11 cellular contexts compared by ENCODE assay signal in the genomic region with DNA sequence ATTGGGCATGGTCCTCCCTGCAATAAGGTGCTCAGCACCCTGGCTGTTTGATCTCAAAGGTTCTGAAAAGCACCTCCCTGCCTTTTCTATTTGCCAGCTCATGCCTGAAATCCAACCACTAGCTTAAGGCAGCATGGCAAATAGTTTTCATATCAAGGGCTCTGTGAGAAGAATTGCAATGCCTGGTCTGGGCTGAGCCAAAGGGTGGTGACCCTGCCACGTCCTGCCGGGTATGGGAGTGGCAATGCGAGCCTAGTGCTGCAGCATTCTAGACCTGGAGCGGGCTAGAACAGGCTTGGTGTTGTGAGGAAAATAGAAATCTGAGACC. TPM values are rescaled to one million over a fixed set of nuclear protein-coding genes. Genes with fewer than 3 reads are reported as not detected.
DNase-seq lines count a peak whose midpoint lies in the region; ATAC-seq and TF ChIP-seq lines count a peak whose summit lies in the region.
"Had no signal": no experiment of that assay in that cellular context is flagged by ENCODE, and none has a peak within 500 bp of the region (broad histone marks: within the 10 kb centered on the region; RNA-seq: fewer than 3 reads in every experiment).

No MANE protein-coding gene starts in this region.

- intact Hi-C loops in upper lobe of right lung (cut with DNase I), result loop anchor here (5.0 kb wide), 1 partner anchor 35 kb away; a partner anchor contains a TSS

- peak overlapping the region; percentile 91 for H3K27ac ChIP-seq in upper lobe of right lung

- H3K4me1 Mint-ChIP-seq in activated T-cell treated with anti-CD3 and anti-CD28 coated beads, Interleukin-2, amount 50 U/mL, for 24 hours (ENCODE audit: low read depth), result peaks cover 30% of the 10 kb centered on the region
- peaks cover 11 to 23% of the 10 kb centered on the region in 2 donors for H3K4me1 Mint-ChIP-seq in effector memory CD8-positive, alpha-beta T cell (ENCODE audit: low read depth in 2 of 2)
- peaks cover 56% of the 10 kb centered on the region for H3K4me1 Mint-ChIP-seq in mesothelial cell of epicardium

- H3K9me3 Mint-ChIP-seq in activated T-cell treated with anti-CD3 and anti-CD28 coated beads, Interleukin-2, amount 50 U/mL, for 24 hours, result no peaks in the 10 kb centered on the region
- no peaks in the 10 kb centered on the region for H3K9me3 Mint-ChIP-seq in effector memory CD8-positive, alpha-beta T cell
- no peaks in the 10 kb centered on the region for H3K9me3 Mint-ChIP-seq in mesothelial cell of epicardium

- no peaks in the 10 kb centered on the region for H3K9me3 ChIP-seq in upper lobe of right lung

- peaks cover 13% of the 10 kb centered on the region for H3K27me3 Mint-ChIP-seq in activated T-cell treated with anti-CD3 and anti-CD28 coated beads, Interleukin-2, amount 50 U/mL, for 24 hours
- peaks cover 27 to 31% of the 10 kb centered on the region in 2 donors for H3K27me3 Mint-ChIP-seq in effector memory CD8-positive, alpha-beta T cell
- H3K27me3 Mint-ChIP-seq in mesothelial cell of epicardium (ENCODE audit: low read depth), result no peaks in the 10 kb centered on the region

- H3K36me3 ChIP-seq in upper lobe of right lung, result no peaks in the 10 kb centered on the region

- no peaks in the 10 kb centered on the region for H3K27me3 ChIP-seq in upper lobe of right lung

- DNase-seq in activated T-cell treated with anti-CD3 and anti-CD28 coated beads, Interleukin-2, amount 50 U/mL, for 24 hours, result no peak
- no peak for DNase-seq in activated T-cell treated with anti-CD3 and anti-CD28 coated beads, Interleukin-2, amount 50 U/mL, for 48 hours
- no peak for DNase-seq in effector memory CD8-positive, alpha-beta T cell
- DNase-seq in mesothelial cell of epicardium (ENCODE audit: low spot score in 2 of 2, unreplicated experiment in 2 of 2), result no peak
- DNase-seq in upper lobe of right lung, result peak; percentile 89
- no peak for DNase-seq in NCI-H82 treated with DMSO at 0.1 percent for 48 hours (lab: John Stamatoyannopoulos, UW; ENCODE audit: unreplicated experiment)
- no peak for DNase-seq in NCI-H146 treated with DMSO at 0.1 percent for 48 hours (lab: John Stamatoyannopoulos, UW; ENCODE audit: unreplicated experiment)
- DNase-seq in activated CD8-positive, alpha-beta memory T cell treated with anti-CD3 and anti-CD28 coated beads, Interleukin-2, amount 50 U/mL, for 48 hours, result no peak
- DNase-seq: activated naive CD4-positive, alpha-beta T cell; GOT3; NCI-H526 had no signal

- H3K27ac Mint-ChIP-seq in activated T-cell treated with anti-CD3 and anti-CD28 coated beads, Interleukin-2, amount 50 U/mL, for 24 hours, result peak overlapping the region; percentile 31
- peak overlapping the region; percentile 11 to 55 for H3K27ac Mint-ChIP-seq in effector memory CD8-positive, alpha-beta T cell
- H3K27ac Mint-ChIP-seq in mesothelial cell of epicardium, result peak overlapping the region; percentile 90

- no peak for ATAC-seq in effector memory CD8-positive, alpha-beta T cell (replicated peaks)
- ATAC-seq in upper lobe of right lung, result peak; percentile 58

- no peaks in the 10 kb centered on the region for H3K36me3 Mint-ChIP-seq in activated T-cell treated with anti-CD3 and anti-CD28 coated beads, Interleukin-2, amount 50 U/mL, for 24 hours (ENCODE audit: low read depth)
- H3K36me3 Mint-ChIP-seq in effector memory CD8-positive, alpha-beta T cell (ENCODE audit: insufficient read depth), result no peaks in the 10 kb centered on the region
- H3K36me3 Mint-ChIP-seq in mesothelial cell of epicardium, result no peaks in the 10 kb centered on the region

- H3K4me1 ChIP-seq in upper lobe of right lung, result peaks cover 56% of the 10 kb centered on the region

- TF ChIP-seq CTCF in mesothelial cell of epicardium (IDR thresholded peaks at IDR 0.05; ENCODE audit: unreplicated experiment), result no peak
- TF ChIP-seq CTCF in upper lobe of right lung (IDR thresholded peaks at IDR 0.05), result no peak

- H3K4me3 Mint-ChIP-seq in activated T-cell treated with anti-CD3 and anti-CD28 coated beads, Interleukin-2, amount 50 U/mL, for 24 hours, result peak overlapping the region; percentile 48
- H3K4me3 Mint-ChIP-seq in effector memory CD8-positive, alpha-beta T cell, result peak overlapping the region; percentile 57 to 69
- H3K4me3 Mint-ChIP-seq in mesothelial cell of epicardium, result no peak overlapping the region

- no peak overlapping the region for H3K4me3 ChIP-seq in upper lobe of right lung

RNA-seq across cellular contexts. Expression of a gene that starts 2.3 kb away (rescaled TPM):
- total RNA-seq in mesothelial cell of epicardium (20.1 to 21.5 TPM (median 20.3 TPM) in 3 replicates), upper lobe of right lung (199 TPM)

RNA-seq across cellular contexts. Expression of a gene that starts 6.3 kb away (rescaled TPM):
- total RNA-seq in mesothelial cell of epicardium, result 61.7 to 68.1 TPM (median 66.8 TPM) in 3 replicates
- total RNA-seq in upper lobe of right lung, result 156 TPM

RNA-seq across cellular contexts. Expression of a gene that starts 35.8 kb away (rescaled TPM):
- total RNA-seq in mesothelial cell of epicardium (65.4 to 70.4 TPM (median 68.9 TPM) in 3 replicates), upper lobe of right lung (185 TPM)

Comparison
In these comparisons a context has a peak if more than half of its experiments do, and no peak if none do; other contexts are left out.
1. H3K27ac Mint-ChIP-seq: peak in every context shown above with its lines; median percentile 90 in mesothelial cell of epicardium; 33 in effector memory CD8-positive, alpha-beta T cell; 31 in activated T-cell treated with anti-CD3 and anti-CD28 coated beads, Interleukin-2, amount 50 U/mL, for 24 hours.